In genomic region chr15:90924375-90924774, GRCh38 we compare ENCODE assay signal across 1 cellular context.
TF ChIP-seq lines count a peak whose summit lies in the region.

No MANE protein-coding gene starts in this region.

TF ChIP-seq in GM12878, 131 proteins besides CTCF, POLR2A, EP300 and RAD21 (continues in another document):
- TF ChIP-seq JUNB (IDR thresholded peaks at IDR 0.05) (peak; percentile 78), SRF (IDR thresholded peaks at IDR 0.05; ENCODE audit: low read depth in 2 of 2, low read length in 2 of 2) (no peak), NFYA (IDR thresholded peaks at IDR 0.05; ENCODE audit: borderline replicate concordance, low read depth, low read length) (no peak), EED (IDR thresholded peaks at IDR 0.05; ENCODE audit: low read depth) (peak; percentile 75; the same call in 1 of the 2 replicates), TCF7 (IDR thresholded peaks at IDR 0.05; ENCODE audit: borderline replicate concordance) (no peak), MEF2A (IDR thresholded peaks at IDR 0.05; ENCODE audit: insufficient read depth, low read depth, low read length) (0 out of 2 replicates have a peak, but pooled peaks have one; percentile 25), BMI1 (IDR thresholded peaks at IDR 0.05; ENCODE audit: borderline replicate concordance) (no peak), NR2C1 (IDR thresholded peaks at IDR 0.05) (peak; percentile 44), TCF3 (IDR thresholded peaks at IDR 0.05; ENCODE audit: borderline replicate concordance, insufficient read depth, low read depth, low read length) (no peak), STAT3 (IDR thresholded peaks at IDR 0.05; ENCODE audit: low read depth, low read length) (no peak), SIN3A (IDR thresholded peaks at IDR 0.05; ENCODE audit: low read depth, low read length) (no peak), NKRF (conservative IDR thresholded peaks at IDR 0.05) (no peak), RELA (IDR thresholded peaks at IDR 0.05; ENCODE audit: borderline replicate concordance, partially characterized antibody) (peak; percentile 41), TBL1XR1 (IDR thresholded peaks at IDR 0.05; ENCODE audit: low read depth, low read length) (no peak), ATF7 (IDR thresholded peaks at IDR 0.05; ENCODE audit: low read depth) (peak; percentile 76), HCFC1 (IDR thresholded peaks at IDR 0.05; ENCODE audit: low read length) (no peak), PRDM15 (CRISPR knock-in tag; IDR thresholded peaks at IDR 0.05) (no peak), PKNOX1 (IDR thresholded peaks at IDR 0.05) (no peak), KAT2A (conservative IDR thresholded peaks at IDR 0.05; ENCODE audit: control insufficient read depth, low read depth, low read length) (no peak), IRF4 (IDR thresholded peaks at IDR 0.05; ENCODE audit: low read depth, low read length) (peak; percentile 63; the same call in 1 of the 2 replicates), FOS (IDR thresholded peaks at IDR 0.05; ENCODE audit: borderline replicate concordance, extremely low read depth, insufficient read length) (no peak), SMAD5 (IDR thresholded peaks at IDR 0.05; ENCODE audit: low read depth) (0 out of 2 replicates have a peak, but pooled peaks have one; percentile 26), ESRRA (IDR thresholded peaks at IDR 0.05; ENCODE audit: low read length) (no peak), ATF3 (IDR thresholded peaks at IDR 0.05; ENCODE audit: borderline replicate concordance, extremely low read depth, low read depth, low read length) (no peak), CBFB (IDR thresholded peaks at IDR 0.05; ENCODE audit: low read depth) (no peak), MLLT1 (IDR thresholded peaks at IDR 0.05) (no peak), MYB (IDR thresholded peaks at IDR 0.05; ENCODE audit: borderline replicate concordance, low read depth, low read length) (no peak), STAT1 (conservative IDR thresholded peaks at IDR 0.05) (no peak), RFX5 (IDR thresholded peaks at IDR 0.05; ENCODE audit: low read depth, low read length) (no peak), MYC (IDR thresholded peaks at IDR 0.05; ENCODE audit: insufficient read depth, insufficient read length, insufficient replicate concordance, low read length, severe bottlenecking) (no peak), RUNX3 (IDR thresholded peaks at IDR 0.05; ENCODE audit: low read length) (peak; percentile 79), POLR2AphosphoS2 (IDR thresholded peaks at IDR 0.05; ENCODE audit: low read depth, low read length) (no peak), BCLAF1 (IDR thresholded peaks at IDR 0.05) (no peak), KDM1A (IDR thresholded peaks at IDR 0.05; ENCODE audit: borderline replicate concordance) (no peak), PBX3 (IDR thresholded peaks at IDR 0.05; ENCODE audit: insufficient replicate concordance, low read depth, low read length) (no peak), NFIC (IDR thresholded peaks at IDR 0.05; ENCODE audit: low read depth, low read length) (0 out of 2 replicates have a peak, but pooled peaks have one; percentile 60), USF1 (IDR thresholded peaks at IDR 0.05; ENCODE audit: borderline replicate concordance, extremely low read length, insufficient read depth, low read depth, low read length) (no peak), MTA3 (IDR thresholded peaks at IDR 0.05; ENCODE audit: borderline replicate concordance, low read length) (no peak), ATF2 (IDR thresholded peaks at IDR 0.05; ENCODE audit: low read length) (peak; percentile 62), SKIL (IDR thresholded peaks at IDR 0.05; ENCODE audit: low read depth, poor library complexity, severe bottlenecking) (peak; percentile 49), ZSCAN29 (IDR thresholded peaks at IDR 0.05) (no peak), YY1 (IDR thresholded peaks at IDR 0.05; ENCODE audit: low read depth, low read length) (no peak)
